17 cellular contexts compared by ENCODE assay signal in genomic region chr7:74654811-74655210, GRCh38. TPM values are rescaled to one million over a fixed set of nuclear protein-coding genes. Genes with fewer than 3 reads are reported as not detected.
A peak's percentile ranks its signal among the peaks of the same experiment; 100 is the strongest.
DNase-seq lines count a peak whose midpoint lies in the region; ATAC-seq, FAIRE-seq and TF ChIP-seq lines count a peak whose summit lies in the region.
"Had no signal": no experiment of that assay in that cellular context is flagged by ENCODE, and none has a peak within 500 bp of the region (broad histone marks: within the 10 kb centered on the region; RNA-seq: fewer than 3 reads in every experiment).

No MANE protein-coding gene starts in this region.

- CTCF ChIA-PET in HepG2 (lab: Yijun Ruan, JAX; ENCODE audit: low intra/inter-chr PET ratio, low total read pairs): no interaction called here

- H3K9me3 ChIP-seq in HepG2 (ENCODE audit: low read length) (no peaks in the 10 kb centered on the region), right lobe of liver (no peaks in the 10 kb centered on the region), SK-N-MC (ENCODE audit: low read depth, low read length) (no peaks in the 10 kb centered on the region)
- H3K9me3 ChIP-seq: suprapubic skin had no signal

- H2AFZ ChIP-seq in HepG2 (ENCODE audit: low read length): no peak overlapping the region

- peak overlapping the region; percentile 28; the same call in 1 of the 2 replicates for H3K4me2 ChIP-seq in HepG2 (ENCODE audit: low read depth, low read length)

- H3K9ac ChIP-seq in HepG2 (ENCODE audit: insufficient read depth, low read depth, low read length): peak overlapping the region; percentile 4
- H3K9ac ChIP-seq in SK-N-MC (ENCODE audit: insufficient read length): no peak overlapping the region

- H3K79me2 ChIP-seq in HepG2 (ENCODE audit: insufficient read depth, low read length): peaks cover 13% of the 10 kb centered on the region

- TF ChIP-seq EP300 in HepG2 (IDR thresholded peaks at IDR 0.05; ENCODE audit: low read depth in 2 of 2, low read length in 2 of 2): no peak
- no peak for TF ChIP-seq EP300 in HepG2 (CRISPR knock-in tag; IDR thresholded peaks at IDR 0.05; ENCODE audit: borderline replicate concordance)

- TF ChIP-seq CTCF in HepG2 (CRISPR knock-in tag; IDR thresholded peaks at IDR 0.05) (no peak), right lobe of liver (IDR thresholded peaks at IDR 0.05) (no peak), glutamatergic neuron (IDR thresholded peaks at IDR 0.05; ENCODE audit: partially characterized antibody, unreplicated experiment) (no peak), type B pancreatic cell (conservative IDR thresholded peaks at IDR 0.05) (no peak)

- intact Hi-C loops in HepG2 (cut with micrococcal nuclease; ENCODE audit: unreplicated experiment) (loop anchor here (1.0 kb wide), 2 partner anchors 45 to 75 kb away; no protein-coding TSS in a partner anchor), right lobe of liver (cut with DNase I) (no loop called here)

- 83% methylated on average over 5 of the region's 5 CpGs for whole genome bisulfite sequencing in HepG2 (ENCODE audit: low lambda C conversion rate)
- WGBS in right lobe of liver (ENCODE audit: insufficient coverage, low coverage, low lambda C conversion rate, missing lambda C conversion rate): 95% methylated on average over 5 of the region's 5 CpGs

- no peak for TF ChIP-seq RAD21 in HepG2 (CRISPR knock-in tag; IDR thresholded peaks at IDR 0.05)

- H3K36me3 Mint-ChIP-seq in glutamatergic neuron (ENCODE audit: unreplicated experiment) (no peaks in the 10 kb centered on the region), type B pancreatic cell (peaks cover 2% of the 10 kb centered on the region)

- H3K27ac ChIP-seq in HepG2 (ENCODE audit: extremely low read length, insufficient read depth, low read length) (peak overlapping the region; percentile 98), right lobe of liver (no peak overlapping the region), SK-N-MC (peak overlapping the region; percentile 94; the same call in 1 of the 2 replicates)

- TF ChIP-seq POLR2A in HepG2 (IDR thresholded peaks at IDR 0.05; ENCODE audit: insufficient read depth in 1 of 2, low read depth in 2 of 2, low read length in 2 of 2) (no peak), right lobe of liver (IDR thresholded peaks at IDR 0.05) (no peak)

- H3K4me1 Mint-ChIP-seq in glutamatergic neuron (ENCODE audit: low read depth, unreplicated experiment): peaks cover 9% of the 10 kb centered on the region
- peaks cover 23% of the 10 kb centered on the region for H3K4me1 Mint-ChIP-seq in type B pancreatic cell (ENCODE audit: unreplicated experiment)

- no peak for ATAC-seq in HepG2
- no peak for ATAC-seq in right lobe of liver

- peak overlapping the region; percentile 83 for H3K4me3 Mint-ChIP-seq in glutamatergic neuron (ENCODE audit: unreplicated experiment)
- peak overlapping the region; percentile 94 for H3K4me3 Mint-ChIP-seq in type B pancreatic cell

- H3K27ac Mint-ChIP-seq in glutamatergic neuron (ENCODE audit: unreplicated experiment): peak overlapping the region; percentile 53
- peak overlapping the region; percentile 96 for H3K27ac Mint-ChIP-seq in type B pancreatic cell

- H3K27me3 Mint-ChIP-seq in glutamatergic neuron (ENCODE audit: unreplicated experiment) (peaks cover 16% of the 10 kb centered on the region), type B pancreatic cell (no peaks in the 10 kb centered on the region)

- H3K4me3 ChIP-seq in HepG2 (replicated peaks in 1 of 3; ENCODE audit: insufficient read depth in 1 of 3, low read depth in 2 of 3, low read length in 3 of 3) (no peak overlapping the region), right lobe of liver (no peak overlapping the region), SK-N-MC (no peak overlapping the region)
- H3K4me3 ChIP-seq: suprapubic skin had no signal

- in situ Hi-C loops in HepG2 (cut with HindIII; ENCODE audit: extremely low pct_ligation_motif_present, low pct_unique_long_range_greater_than_20kb): loop anchor here (5.0 kb wide), 1 partner anchor 73 kb away; no protein-coding TSS in a partner anchor

- H3K27me3 ChIP-seq in HepG2 (ENCODE audit: control insufficient read depth in 1 of 2, insufficient read depth in 2 of 2, low read length in 2 of 2) (no peaks in the 10 kb centered on the region; a peak in 1 of 5 replicates), right lobe of liver (no peaks in the 10 kb centered on the region)
- H3K27me3 ChIP-seq: suprapubic skin had no signal

- no peaks in the 10 kb centered on the region; a peak in 1 of 5 replicates for H3K36me3 ChIP-seq in HepG2 (replicated peaks in 1 of 2; ENCODE audit: control insufficient read depth in 1 of 2, insufficient read depth in 2 of 2, low read length in 2 of 2)
- no peaks in the 10 kb centered on the region for H3K36me3 ChIP-seq in right lobe of liver
- H3K36me3 ChIP-seq in SK-N-MC (ENCODE audit: insufficient read depth, low read length): peaks cover 12% of the 10 kb centered on the region
- H3K36me3 ChIP-seq: suprapubic skin had no signal

- peaks cover 12% of the 10 kb centered on the region for H4K20me1 ChIP-seq in HepG2 (ENCODE audit: insufficient read depth, low read length)

- peaks cover 45% of the 10 kb centered on the region for H3K4me1 ChIP-seq in HepG2 (ENCODE audit: insufficient read depth, low read length)
- H3K4me1 ChIP-seq in right lobe of liver: peaks cover 0 to 28% (median 6%) of the 10 kb centered on the region in 4 donors

- POLR2A ChIA-PET in HepG2 (lab: Yijun Ruan, JAX): interaction anchor here (0.7 to 2.5 kb wide), 5 partner anchors 19 to 74 kb away, joined by 3 to 25 read pairs (median 10); no protein-coding TSS in a partner anchor

- H3K9me3 Mint-ChIP-seq in glutamatergic neuron (ENCODE audit: unreplicated experiment): peaks cover 21% of the 10 kb centered on the region
- no peaks in the 10 kb centered on the region for H3K9me3 Mint-ChIP-seq in type B pancreatic cell

- no TSS peak for BruUV-seq in HepG2 (replicated peaks; lab: Mats Ljungman, UMichigan)

- DNase-seq in HepG2 (ENCODE audit: low spot score) (no peak), right lobe of liver (no peak), SK-N-MC (ENCODE audit: low read depth, low spot score) (no peak), glutamatergic neuron (no peak), type B pancreatic cell (ENCODE audit: extremely low spot score, unreplicated experiment) (no peak), activated gamma-delta T cell treated with Interleukin-2 at 50 U/mL for 16 hours (no peak), DMS153 treated with DMSO at 0.1 percent for 48 hours (lab: John Stamatoyannopoulos, UW; ENCODE audit: unreplicated experiment) (no peak), NOMO-1 treated with dmso at 0.1 percent for 144 hours (lab: John Stamatoyannopoulos, UW; ENCODE audit: unreplicated experiment) (no peak)
- DNase-seq: activated CD4-positive, alpha-beta T cell treated with anti-CD3 and anti-CD28 coated beads, Interleukin-2, amount 50 U/mL, for 1 hour; anterior cingulate cortex; Calu3; KBM-7; NCI-H1092; NCI-H2081 treated with DMSO at 0.1 percent for 48 hours; NCI-H510A treated with DMSO at 0.1 percent for 48 hours; stimulated activated CD4-positive, alpha-beta T cell treated with anti-CD3 and anti-CD28 coated beads, Interleukin-1b, Interleukin-23, amount 100 ng/mL, for 48 hours had no signal

- FAIRE-seq in HepG2 (lab: Jason Lieb, UNC): no peak

TF ChIP-seq in HepG2, 621 proteins besides CTCF, POLR2A, EP300 and RAD21 (continues in another document):
- TF ChIP-seq ZNF224 (CRISPR knock-in tag; IDR thresholded peaks at IDR 0.05) (no peak), ZC3H13 (CRISPR knock-in tag; IDR thresholded peaks at IDR 0.05) (no peak), ZNF383 (CRISPR knock-in tag; IDR thresholded peaks at IDR 0.05; ENCODE audit: borderline replicate concordance) (no peak), NFE2L1 (CRISPR knock-in tag; IDR thresholded peaks at IDR 0.05; ENCODE audit: borderline replicate concordance) (no peak), ELF3 (CRISPR knock-in tag; IDR thresholded peaks at IDR 0.05) (no peak), ZNF121 (CRISPR knock-in tag; IDR thresholded peaks at IDR 0.05) (peak; percentile 80)

RNA-seq across cellular contexts. Expression of gene GTF2I, which starts 2.7 kb away (rescaled TPM):
- total RNA-seq in HepG2 (2016; rRNA removed; fragmentation: Illumina TruSeq; extraction: Trizol) (120 and 125 TPM in 2 replicates), right lobe of liver (100 to 1,000 TPM in 2 of 6 experiments, 10 to 100 TPM in 4; 59.0 to 116 (median 90.9) TPM), glutamatergic neuron (ENCODE audit: unreplicated experiment) (391 TPM), type B pancreatic cell (ENCODE audit: low replicate concordance) (242 and 335 TPM in 2 replicates)
- 37.3 and 58.3 TPM in 2 replicates for total RNA-seq in HepG2 (2016; cell fraction: cytosol; rRNA removed; fragmentation: Illumina TruSeq; extraction: Trizol; ENCODE audit: low read depth)
- 103 and 117 TPM in 2 replicates for total RNA-seq in HepG2 (2016; cell fraction: insoluble cytoplasmic fraction; rRNA removed; fragmentation: Illumina TruSeq; extraction: Trizol)
- 54.3 and 54.7 TPM in 2 replicates for total RNA-seq in HepG2 (2016; cell fraction: membrane; rRNA removed; fragmentation: Illumina TruSeq; extraction: Trizol)
- total RNA-seq in HepG2 (2016; cell fraction: nucleus; rRNA removed; fragmentation: Illumina TruSeq; extraction: Trizol): 134 and 149 TPM in 2 replicates
- polyA plus RNA-seq in HepG2 (2011; rRNA removed): 53.1 and 74.6 TPM in 2 replicates
- polyA plus RNA-seq in HepG2 (2011; cell fraction: cytosol; rRNA removed): 16.3 and 16.6 TPM in 2 replicates
- 287 and 329 TPM in 2 replicates for polyA plus RNA-seq in HepG2 (2011; cell fraction: nucleus; rRNA removed)
- 103 and 123 TPM in 2 replicates for polyA plus RNA-seq in HepG2 (2012)
- polyA plus RNA-seq in HepG2 (2016; cell fraction: cytosol; fragmentation: Illumina TruSeq; extraction: Trizol; ENCODE audit: low read depth): 4.7 and 5.5 TPM in 2 replicates
- polyA plus RNA-seq in HepG2 (2016; cell fraction: insoluble cytoplasmic fraction; fragmentation: Illumina TruSeq; extraction: Trizol; ENCODE audit: low read depth): 82.1 and 105 TPM in 2 replicates
- 9.2 and 14.0 TPM in 2 replicates for polyA plus RNA-seq in HepG2 (2016; cell fraction: membrane; fragmentation: Illumina TruSeq; extraction: Trizol; ENCODE audit: low read depth)
- 246 and 264 TPM in 2 replicates for polyA plus RNA-seq in HepG2 (2016; cell fraction: nucleus; fragmentation: Illumina TruSeq; extraction: Trizol; ENCODE audit: insufficient read depth, low read depth)
- 39.7 and 41.1 TPM in 2 replicates for polyA minus RNA-seq in HepG2 (2011; rRNA and poly(A)+ RNA removed; ENCODE audit: low replicate concordance)
- 41.3 and 45.4 TPM in 2 replicates for polyA minus RNA-seq in HepG2 (2011; cell fraction: cytosol; rRNA and poly(A)+ RNA removed)
- polyA minus RNA-seq in HepG2 (2011; cell fraction: nucleus; rRNA and poly(A)+ RNA removed): 206 and 208 TPM in 2 replicates

Comparison
In these comparisons a context has a peak if more than half of its experiments do, and no peak if none do; other contexts are left out.
1. H3K27ac ChIP-seq: peak in HepG2 (single experiment) and SK-N-MC (single experiment); none in right lobe of liver (0 of 3).